In genomic region chr10:126117196-126117595, GRCh38 we compare ENCODE assay signal across 12 cellular contexts.
"Had no signal": no experiment of that assay in that cellular context is flagged by ENCODE, and none has a peak within 500 bp of the region (broad histone marks: within the 10 kb centered on the region; RNA-seq: fewer than 3 reads in every experiment).

No MANE protein-coding gene starts in this region.

- H3K27ac Mint-ChIP-seq: effector memory CD8-positive, alpha-beta T cell; naive thymus-derived CD8-positive, alpha-beta T cell had no signal

- H3K4me1 ChIP-seq: esophagus muscularis mucosa, gastroesophageal sphincter had no signal

- H3K4me1 Mint-ChIP-seq: naive thymus-derived CD8-positive, alpha-beta T cell had no signal

- H3K36me3 ChIP-seq: esophagus muscularis mucosa, gastroesophageal sphincter had no signal

- DNase-seq: effector memory CD8-positive, alpha-beta T cell; glutamatergic neuron; islet precursor cell; mucosa of descending colon; naive thymus-derived CD8-positive, alpha-beta T cell; posterior cingulate gyrus; stimulated activated CD4-positive, alpha-beta T cell treated with anti-CD3 and anti-CD28 coated beads, Interleukin-2, amount 100 ng/mL, for 48 hours; stimulated activated naive CD4-positive, alpha-beta T cell treated with Interleukin-2 at 50 U/mL for 16 hours had no signal

- H3K4me3 ChIP-seq: esophagus muscularis mucosa, gastroesophageal sphincter, mucosa of descending colon, smooth muscle cell had no signal

- H3K27ac ChIP-seq: epithelial cell of prostate, esophagus muscularis mucosa, gastroesophageal sphincter had no signal

- H3K4me3 Mint-ChIP-seq: effector memory CD8-positive, alpha-beta T cell; naive thymus-derived CD8-positive, alpha-beta T cell had no signal

- H3K9me3 ChIP-seq: esophagus muscularis mucosa, mucosa of descending colon had no signal

- ATAC-seq: effector memory CD8-positive, alpha-beta T cell; gastroesophageal sphincter; mucosa of descending colon; naive thymus-derived CD8-positive, alpha-beta T cell had no signal

- H3K27me3 ChIP-seq: esophagus muscularis mucosa had no signal

- H3K36me3 Mint-ChIP-seq: naive thymus-derived CD8-positive, alpha-beta T cell had no signal
